Comparison of ENCODE assay signal across 8 cellular contexts in genomic region chr4:128454281-128455075, GRCh38.
A peak's percentile ranks its signal among the peaks of the same experiment; 100 is the strongest.
DNase-seq lines count a peak whose midpoint lies in the region; ATAC-seq lines count a peak whose summit lies in the region.

No MANE protein-coding gene starts in this region.

- DNase-seq in 8988T (peak; percentile 29), NCI-H146 (lab: John Stamatoyannopoulos, UW) (peak; percentile 55), SW480 (ENCODE audit: low spot score) (peak; percentile 83), amniotic stem cell (lab: John Stamatoyannopoulos, UW) (peak; percentile 91), left ventricle myocardium superior (peak; percentile 80), sciatic nerve (ENCODE audit: low spot score) (peak; percentile 87)

- ATAC-seq in GM18502 (IDR thresholded peaks at IDR 0.05; ENCODE audit: poor library complexity, unreplicated experiment) (peak; percentile 100), HG02885 (IDR thresholded peaks at IDR 0.05; ENCODE audit: poor library complexity, unreplicated experiment) (peak; percentile 100), left ventricle myocardium superior (peak; percentile 95), sciatic nerve (peak; percentile 97)

- intact Hi-C loops in left ventricle myocardium superior (cut with micrococcal nuclease) = loop anchor here (10.0 kb wide), 1 partner anchor 100 kb away; no protein-coding TSS in a partner anchor
- intact Hi-C loops in sciatic nerve (cut with DNase I) = loop anchor here (10.0 kb wide), 1 partner anchor 410 kb away; no protein-coding TSS in a partner anchor

Comparison
In these comparisons a context has a peak if more than half of its experiments do, and no peak if none do; other contexts are left out.
1. Peak in every context shown above with its lines: DNase-seq and ATAC-seq.
2. DNase-seq: peak in every context shown above with its lines; median percentile 91 in amniotic stem cell; 87 in sciatic nerve; 83 in SW480; 80 in left ventricle myocardium superior; 55 in NCI-H146; 29 in 8988T.